ENCODE assay signal across 8 cellular contexts in the genomic region with DNA sequence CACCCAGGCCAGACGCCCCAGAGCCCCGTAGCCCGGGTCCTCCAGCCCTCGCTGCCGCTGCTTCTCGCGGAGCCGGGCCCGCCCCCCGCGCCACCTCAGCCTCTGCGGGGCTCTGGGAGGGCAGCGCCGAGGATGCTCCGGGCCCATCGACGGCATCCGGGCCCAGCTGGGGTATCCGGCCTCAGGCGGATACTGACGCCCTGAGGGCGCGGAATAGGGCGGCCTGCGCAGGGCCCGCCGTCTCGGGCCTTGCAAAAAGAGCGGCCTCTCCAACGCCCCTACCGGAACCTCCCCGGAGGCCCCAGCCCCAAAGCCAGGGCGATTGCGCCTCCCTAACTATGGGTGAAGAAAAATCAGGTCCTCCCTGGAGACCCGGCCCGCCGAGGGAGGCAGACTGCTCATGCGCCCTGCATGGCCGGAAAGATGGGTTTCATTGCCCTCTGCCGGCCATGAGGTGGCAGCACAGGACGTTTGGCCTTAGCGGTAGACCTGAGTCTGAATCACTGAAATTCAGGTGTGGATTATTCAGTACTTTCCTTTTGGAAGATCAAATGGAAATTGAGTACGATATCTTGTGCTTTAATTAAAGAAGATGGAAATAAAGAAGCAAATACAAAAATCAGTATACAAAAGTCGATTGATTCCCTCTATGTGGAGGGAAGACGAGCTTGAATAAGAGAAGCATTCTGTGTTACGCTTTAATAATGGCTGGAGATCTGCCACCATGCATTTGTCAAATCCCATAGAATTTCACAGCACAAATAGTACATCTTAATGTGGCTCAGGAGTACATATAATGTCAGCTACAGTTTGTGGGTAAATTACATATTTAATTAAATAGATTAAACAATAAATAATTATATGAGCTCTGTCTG. TPM values are rescaled to one million over a fixed set of nuclear protein-coding genes. Genes with fewer than 3 reads are reported as not detected.
DNase-seq lines count a peak whose midpoint lies in the region; ATAC-seq and TF ChIP-seq lines count a peak whose summit lies in the region.
"Not testable (repeated sequence)": the region's sequence is repeated elsewhere in the genome, so short reads cannot be mapped to it uniquely, and the experiment has no call there.

No MANE protein-coding gene starts in this region.

- H3K27me3 ChIP-seq in Panc1 (ENCODE audit: control insufficient read depth, insufficient read depth, low read length); thyroid gland: not testable (repeated sequence)

- POLR2A ChIA-PET in Panc1 (lab: Charles Lee), result not testable (repeated sequence)

- DNase-seq in ELF-1 (ENCODE audit: low read depth, low spot score), result peak; percentile 88
- DNase-seq in LNCaP clone FGC (ENCODE audit: low read depth), result peak; percentile 14
- peak; percentile 25 for DNase-seq in Panc1 (ENCODE audit: low read depth, low spot score)
- peak; percentile 62 for DNase-seq in activated CD8-positive, alpha-beta memory T cell treated with anti-CD3 and anti-CD28 coated beads, Interleukin-2, amount 50 U/mL, for 1 hour (ENCODE audit: extremely low read depth)
- peak; percentile 76 for DNase-seq in dermis blood vessel endothelial cell
- peak; percentile 59 for DNase-seq in iris pigment epithelial cell (ENCODE audit: low read depth)
- peak; percentile 15 for DNase-seq in retinal pigment epithelial cell (ENCODE audit: low read depth)
- peak; percentile 83 to 85 for DNase-seq in thyroid gland

- TF ChIP-seq CTCF in LNCaP clone FGC (IDR thresholded peaks at IDR 0.05; ENCODE audit: control insufficient read depth, extremely low read depth, insufficient read depth), result peak; percentile 75
- TF ChIP-seq CTCF in Panc1 (IDR thresholded peaks at IDR 0.05), result peak; percentile 80
- TF ChIP-seq CTCF in retinal pigment epithelial cell (conservative IDR thresholded peaks at IDR 0.05; ENCODE audit: low read depth, low read length), result peak; percentile 75
- peak; percentile 61 to 93 (median 76) for TF ChIP-seq CTCF in thyroid gland (IDR thresholded peaks at IDR 0.05)

- CTCF ChIA-PET in Panc1 (lab: Charles Lee), result not testable (repeated sequence)

- intact Hi-C loops in Panc1 (cut with micrococcal nuclease; ENCODE audit: unreplicated experiment); thyroid gland (cut with DNase I): not testable (repeated sequence)

- H3K9me3 ChIP-seq in Panc1 (ENCODE audit: control insufficient read depth, insufficient read depth, low read depth, low read length); thyroid gland: not testable (repeated sequence)

- H3K4me1 ChIP-seq in Panc1 (ENCODE audit: control insufficient read depth, insufficient read depth, low read length); thyroid gland: not testable (repeated sequence)

- H3K27ac ChIP-seq in Panc1 (ENCODE audit: low read length), result not testable (repeated sequence)
- peak overlapping the region in 2 of 3 donors; percentile 36 to 41 for H3K27ac ChIP-seq in thyroid gland

- H3K36me3 ChIP-seq in Panc1 (ENCODE audit: control insufficient read depth, insufficient read depth, low read length); thyroid gland: not testable (repeated sequence)

- in situ Hi-C loops in Panc1 (cut with HindIII; ENCODE audit: low pct_unique_long_range_greater_than_20kb, low sequenced_read_pairs), result not testable (repeated sequence)

- ATAC-seq in Panc1, result peak; percentile 77

- not testable (repeated sequence) for BruUV-seq in Panc1 (replicated peaks; lab: Mats Ljungman, UMichigan)

- not testable (repeated sequence) for TF ChIP-seq POLR2A in thyroid gland (IDR thresholded peaks at IDR 0.05)

- H3K4me3 ChIP-seq in LNCaP clone FGC (ENCODE audit: low read depth, low read length) (peak overlapping the region; percentile 56), Panc1 (ENCODE audit: low read depth in 2 of 2, low read length in 2 of 2) (peak overlapping the region; percentile 56 to 61), retinal pigment epithelial cell (ENCODE audit: low read length) (peak overlapping the region; percentile 45), thyroid gland (replicated peaks in 1 of 3) (peak overlapping the region in 1 of 3 donors; percentile 37)

- WGBS in thyroid gland, 2 donors, result 8 to 22% methylated on average over 9 to 31 of the region's 46 CpGs

RNA-seq across cellular contexts. Expression of a gene that starts 19.3 kb away (rescaled TPM):
- not detected for total RNA-seq in Panc1 (2021; ENCODE audit: unreplicated experiment)
- not detected for polyA plus RNA-seq in Panc1 (2012; ENCODE audit: insufficient read length)
- not detected in 2 replicates for total RNA-seq in dermis blood vessel endothelial cell
- not detected for total RNA-seq in thyroid gland

Comparison
In these comparisons a context has a peak if more than half of its experiments do, and no peak if none do; other contexts are left out.
1. DNase-seq: peak in every context shown above with its lines; median percentile 88 in ELF-1; 84 in thyroid gland; 76 in dermis blood vessel endothelial cell; 62 in activated CD8-positive, alpha-beta memory T cell treated with anti-CD3 and anti-CD28 coated beads, Interleukin-2, amount 50 U/mL, for 1 hour; 59 in iris pigment epithelial cell; 25 in Panc1; 15 in retinal pigment epithelial cell; 14 in LNCaP clone FGC.